ENCODE assay signal across 18 cellular contexts in genomic region chr4:100721077-100721476, GRCh38.
DNase-seq lines count a peak whose midpoint lies in the region; FAIRE-seq and TF ChIP-seq lines count a peak whose summit lies in the region.
"Had no signal": no experiment of that assay in that cellular context is flagged by ENCODE, and none has a peak within 500 bp of the region (broad histone marks: within the 10 kb centered on the region; RNA-seq: fewer than 3 reads in every experiment).

No MANE protein-coding gene starts in this region.

- peaks cover 4% of the 10 kb centered on the region for H3K9me3 Mint-ChIP-seq in glutamatergic neuron (ENCODE audit: unreplicated experiment)

- TF ChIP-seq POLR2A in GM12892 (IDR thresholded peaks at IDR 0.05; ENCODE audit: low read depth, low read length) = no peak

- no peaks in the 10 kb centered on the region for H3K79me2 ChIP-seq in MM.1S (ENCODE audit: low read length)

- no peak overlapping the region for H3K27ac ChIP-seq in MM.1S (ENCODE audit: low read length)
- H3K27ac ChIP-seq: KMS-11 had no signal

- no peak for TF ChIP-seq CTCF in MM.1S (IDR thresholded peaks at IDR 0.05; ENCODE audit: low read length)
- TF ChIP-seq CTCF in glutamatergic neuron (IDR thresholded peaks at IDR 0.05; ENCODE audit: partially characterized antibody, unreplicated experiment) = no peak

- peaks cover 1% of the 10 kb centered on the region for H3K27me3 Mint-ChIP-seq in glutamatergic neuron (ENCODE audit: unreplicated experiment)

- no peaks in the 10 kb centered on the region for H4K20me1 ChIP-seq in MM.1S (ENCODE audit: insufficient read depth, low read length)

- peak overlapping the region; percentile 48 for H3K27ac Mint-ChIP-seq in glutamatergic neuron (ENCODE audit: unreplicated experiment)
- H3K27ac Mint-ChIP-seq: CD8-positive, alpha-beta T cell had no signal

- no peak overlapping the region for H3K4me3 Mint-ChIP-seq in glutamatergic neuron (ENCODE audit: unreplicated experiment)
- H3K4me3 Mint-ChIP-seq: CD8-positive, alpha-beta T cell had no signal

- H3K36me3 ChIP-seq in MM.1S (replicated peaks; ENCODE audit: insufficient read depth, low read length) = no peaks in the 10 kb centered on the region

- no peak overlapping the region for H2AFZ ChIP-seq in MM.1S (ENCODE audit: low read length)

- peak overlapping the region; percentile 1; the same call in 1 of the 2 replicates for H3K4me2 ChIP-seq in MM.1S (ENCODE audit: low read depth, low read length)
- H3K4me2 ChIP-seq: KMS-11 had no signal

- H3K4me3 ChIP-seq in MM.1S (ENCODE audit: low read length) = no peak overlapping the region

- no peak overlapping the region for H3K9ac ChIP-seq in MM.1S (ENCODE audit: low read length)
- H3K9ac ChIP-seq: KMS-11 had no signal

- peak; percentile 38 for FAIRE-seq in GM12892 (lab: Jason Lieb, UNC)
- FAIRE-seq: D721Med, HepG2 had no signal

- H3K9me3 ChIP-seq in MM.1S (replicated peaks; ENCODE audit: insufficient read depth, low read length) = no peaks in the 10 kb centered on the region

- DNase-seq in GM12892 (ENCODE audit: insufficient read length) = no peak
- DNase-seq in MM.1S = peak; percentile 46
- DNase-seq in NCI-H69 (lab: John Stamatoyannopoulos, UW) = peak; percentile 27
- DNase-seq in glutamatergic neuron = no peak
- no peak for DNase-seq in SKM-1 (lab: John Stamatoyannopoulos, UW; ENCODE audit: unreplicated experiment)
- DNase-seq in SHP77 treated with DMSO at 0.1 percent for 48 hours (lab: John Stamatoyannopoulos, UW) = no peak
- no peak for DNase-seq in NCI-H524 treated with DMSO at 0.1 percent for 48 hours (lab: John Stamatoyannopoulos, UW)
- DNase-seq: CD8-positive, alpha-beta T cell; GOT3; NCI-H2029; NCI-H2227 treated with DMSO at 0.1 percent for 48 hours; NCI-H774; OCI-M1; RPMI8226; T-helper 1 cell had no signal

- peaks cover 16% of the 10 kb centered on the region for H3K4me1 Mint-ChIP-seq in glutamatergic neuron (ENCODE audit: low read depth, unreplicated experiment)

- no peaks in the 10 kb centered on the region for H3K27me3 ChIP-seq in MM.1S (replicated peaks; ENCODE audit: insufficient read depth, low read length)

- H3K36me3 Mint-ChIP-seq in glutamatergic neuron (ENCODE audit: unreplicated experiment) = no peaks in the 10 kb centered on the region
- H3K36me3 Mint-ChIP-seq: CD8-positive, alpha-beta T cell had no signal

- no peaks in the 10 kb centered on the region for H3F3A ChIP-seq in MM.1S (ENCODE audit: insufficient read depth, low read length)

- H3K4me1 ChIP-seq in MM.1S (ENCODE audit: low read length) = peaks cover 15% of the 10 kb centered on the region; the same call in 1 of the 2 replicates

- H3K9me2 ChIP-seq in MM.1S (replicated peaks; ENCODE audit: insufficient read depth, low read length) = no peaks in the 10 kb centered on the region

Comparison
In these comparisons a context has a peak if more than half of its experiments do, and no peak if none do; other contexts are left out.
1. DNase-seq: peak in MM.1S (single experiment) and NCI-H69 (single experiment); none in GM12892 (single experiment), glutamatergic neuron (single experiment), SKM-1 (single experiment), SHP77 treated with DMSO at 0.1 percent for 48 hours (single experiment) and NCI-H524 treated with DMSO at 0.1 percent for 48 hours (single experiment).